ENCODE assay signal across 1 cellular context in the genomic region with DNA sequence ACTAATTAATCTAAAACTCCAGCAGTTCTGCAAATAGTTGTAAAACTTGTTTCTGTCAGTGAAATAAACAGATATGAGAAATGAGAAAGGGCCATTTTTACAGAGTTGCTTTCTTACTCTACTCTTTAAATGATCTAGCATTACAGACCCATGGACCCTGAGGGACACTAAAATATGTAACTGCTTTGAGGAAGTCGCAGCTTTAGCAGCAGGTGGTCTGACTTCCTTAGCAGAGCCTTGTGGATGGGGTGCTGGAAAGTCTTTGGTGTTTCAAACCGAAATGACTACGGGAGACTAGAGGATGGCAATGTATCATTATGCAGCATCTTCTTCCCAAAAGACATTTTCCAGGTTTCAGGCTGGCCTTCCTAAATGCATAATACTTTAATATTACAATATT.
TF ChIP-seq lines count a peak whose summit lies in the region.

No MANE protein-coding gene starts in this region.

TF ChIP-seq in IMR-90, 13 proteins besides CTCF, POLR2A, EP300 and RAD21:
- TF ChIP-seq MAZ (IDR thresholded peaks at IDR 0.05; ENCODE audit: borderline replicate concordance, low read depth, low read length) (no peak), RCOR1 (IDR thresholded peaks at IDR 0.05; ENCODE audit: insufficient replicate concordance, low read length) (no peak), CHD1 (IDR thresholded peaks at IDR 0.05; ENCODE audit: low read depth, low read length) (no peak)
